Comparison of ENCODE assay signal across 8 cellular contexts in the genomic region with DNA sequence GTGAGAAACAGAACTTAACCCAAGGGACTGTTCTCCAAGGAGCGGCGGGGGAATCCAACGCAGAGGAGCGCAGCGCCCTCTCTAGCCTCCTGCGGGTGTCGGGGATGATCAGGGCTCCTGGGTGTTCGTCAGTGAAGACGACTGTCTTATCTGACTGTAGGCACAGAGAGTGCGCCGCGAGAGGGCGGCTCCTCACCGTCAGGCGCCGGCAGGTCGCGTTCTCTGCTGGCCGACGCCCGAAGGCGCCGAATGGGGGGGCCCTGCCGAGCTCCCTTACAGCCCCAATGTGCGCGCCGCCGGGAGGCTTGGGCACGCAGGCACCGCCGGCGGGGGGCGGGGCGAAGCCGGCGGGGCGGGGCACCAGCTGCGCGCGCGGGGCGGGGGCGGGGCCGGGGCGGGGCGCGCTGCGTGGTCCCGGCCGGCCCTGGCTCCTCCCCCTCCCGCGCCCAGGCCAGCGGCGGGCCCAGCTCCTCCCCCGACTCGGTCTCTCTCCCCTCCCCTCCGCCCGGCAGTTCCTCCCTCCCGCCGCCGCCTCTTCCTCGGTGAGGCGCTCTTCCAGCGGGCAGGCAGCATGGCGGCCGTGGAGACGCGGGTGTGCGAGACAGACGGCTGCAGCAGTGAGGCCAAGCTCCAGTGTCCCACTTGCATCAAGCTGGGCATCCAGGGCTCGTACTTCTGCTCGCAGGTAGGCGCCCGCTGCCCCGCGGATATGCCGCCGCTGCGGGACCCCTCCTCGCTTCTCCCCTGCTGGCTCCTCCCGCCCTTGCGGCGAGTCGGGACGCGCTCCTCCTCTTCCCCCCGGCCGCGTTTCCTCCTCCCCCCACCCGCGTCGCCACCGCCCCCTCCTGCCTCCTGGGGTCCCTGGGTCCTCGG.
DNase-seq lines count a peak whose midpoint lies in the region; ATAC-seq and TF ChIP-seq lines count a peak whose summit lies in the region.

TSS of gene METAP1 (plus strand) at position 539 of the 873 bp plus-strand sequence. CDS start at position 572, 33 bp downstream.

- DNase-seq in AG09319 (ENCODE audit: extremely low read depth, low read depth) (peak; percentile 85), NCI-H345 (lab: John Stamatoyannopoulos, UW) (peak; percentile 95), iris pigment epithelial cell (ENCODE audit: low read depth) (peak; percentile 97)
- peak; percentile 87 to 96 (median 94) for DNase-seq in activated CD4-positive, CD25-positive, alpha-beta regulatory T cell (lab: John Stamatoyannopoulos, UW)
- DNase-seq in central memory CD4-positive, alpha-beta T cell: peak; percentile 98
- DNase-seq in stimulated activated CD4-positive, alpha-beta T cell treated with anti-CD3 and anti-CD28 coated beads, Interleukin-12 subunit alpha, Interleukin-12 subunit beta, amount 100 ng/mL, for 4 hours: peak; percentile 94

- TF ChIP-seq CTCF in AG09319 (IDR thresholded peaks at IDR 0.05; ENCODE audit: low read depth, low read length): peak; percentile 69

- ATAC-seq in GM19023 (IDR thresholded peaks at IDR 0.05; ENCODE audit: unreplicated experiment) (peak; percentile 93), HG03280 (IDR thresholded peaks at IDR 0.05; ENCODE audit: unreplicated experiment) (peak; percentile 94)

Comparison
In these comparisons a context has a peak if more than half of its experiments do, and no peak if none do; other contexts are left out.
1. Peak in every context shown above with its lines: DNase-seq and ATAC-seq.